8 cellular contexts compared by ENCODE assay signal in genomic region chr14:37197421-37198272, GRCh38. TPM values are rescaled to one million over a fixed set of nuclear protein-coding genes. Genes with fewer than 3 reads are reported as not detected.
DNase-seq lines count a peak whose midpoint lies in the region; ATAC-seq and TF ChIP-seq lines count a peak whose summit lies in the region.

Gene MIPOL1 (plus strand): TSS chr14:37197937. CDS start chr14:37247889, 49,952 bp downstream.

- H3K9me3 Mint-ChIP-seq in brain: peaks cover 0 to 2% (median 2%) of the 10 kb centered on the region in 5 experiments
- no peaks in the 10 kb centered on the region for H3K9me3 Mint-ChIP-seq in progenitor cell of endocrine pancreas (ENCODE audit: low read depth)

- peaks cover 10% of the 10 kb centered on the region for H3K27me3 Mint-ChIP-seq in brain
- H3K27me3 Mint-ChIP-seq in progenitor cell of endocrine pancreas: no peaks in the 10 kb centered on the region

- peak; percentile 76 for DNase-seq in AG09319 (ENCODE audit: extremely low read depth, low read depth)
- peak; percentile 18 for DNase-seq in NT2/D1 (ENCODE audit: low read depth, low spot score)
- DNase-seq in hypothalamus (lab: John Stamatoyannopoulos, UW): peak in 50 of 51 donors; percentile 24 to 85 (median 72)
- peak; percentile 67 for DNase-seq in progenitor cell of endocrine pancreas (ENCODE audit: low spot score, unreplicated experiment)
- DNase-seq in HAP-1 (ENCODE audit: low spot score in 2 of 2): no peak
- DNase-seq in UCSD-AML1 (lab: John Stamatoyannopoulos, UW; ENCODE audit: unreplicated experiment): no peak

- H3K36me3 Mint-ChIP-seq in brain (no peaks in the 10 kb centered on the region), progenitor cell of endocrine pancreas (ENCODE audit: insufficient read depth) (no peaks in the 10 kb centered on the region)

- in situ Hi-C loops in HAP-1 (cut with MboI; ENCODE audit: low sequenced_read_pairs): no loop called here

- H3K9ac ChIP-seq in NT2/D1 (ENCODE audit: insufficient read length, low read depth): peak within 1 kb of the TSS; percentile 80

- H3K4me3 ChIP-seq in NT2/D1 (ENCODE audit: insufficient read length, low read depth): peak within 1 kb of the TSS; percentile 69
- H3K4me3 ChIP-seq in HAP-1: no peak within 1 kb of the TSS

- H3K4me3 Mint-ChIP-seq in brain (peak within 1 kb of the TSS; percentile 90 to 97 (median 95)), progenitor cell of endocrine pancreas (ENCODE audit: low read depth) (peak within 1 kb of the TSS; percentile 91)

- no peaks in the 10 kb centered on the region for H3K9me3 ChIP-seq in NT2/D1 (ENCODE audit: insufficient read depth, low read length)
- H3K9me3 ChIP-seq in HAP-1: no peaks in the 10 kb centered on the region

- H3K27me3 ChIP-seq in NT2/D1 (ENCODE audit: insufficient read depth, insufficient read length): no peaks in the 10 kb centered on the region
- no peaks in the 10 kb centered on the region for H3K27me3 ChIP-seq in HAP-1 (ENCODE audit: low read depth)

- peak; percentile 49 for ATAC-seq in HG03354 (IDR thresholded peaks at IDR 0.05; ENCODE audit: poor library complexity, severe bottlenecking, unreplicated experiment)

- peak within 1 kb of the TSS; percentile 93 to 97 (median 94) for H3K27ac Mint-ChIP-seq in brain
- H3K27ac Mint-ChIP-seq in progenitor cell of endocrine pancreas: peak within 1 kb of the TSS; percentile 98

- H3K4me1 ChIP-seq in NT2/D1 (ENCODE audit: insufficient read depth, insufficient read length) (no peaks in the 10 kb centered on the region), HAP-1 (no peaks in the 10 kb centered on the region)

- H3K36me3 ChIP-seq in NT2/D1 (ENCODE audit: insufficient read depth, insufficient read length, low read length) (no peaks in the 10 kb centered on the region), HAP-1 (replicated peaks) (no peaks in the 10 kb centered on the region)

- H3K4me1 Mint-ChIP-seq in brain: peaks cover 25% of the 10 kb centered on the region
- H3K4me1 Mint-ChIP-seq in progenitor cell of endocrine pancreas (ENCODE audit: low read depth): peaks cover 16% of the 10 kb centered on the region

- peak; percentile 53 for TF ChIP-seq CTCF in AG09319 (IDR thresholded peaks at IDR 0.05; ENCODE audit: low read depth, low read length)
- TF ChIP-seq CTCF in brain (conservative IDR thresholded peaks at IDR 0.05): peak in 1 of 2 experiments; percentile 37
- peak; percentile 43 for TF ChIP-seq CTCF in progenitor cell of endocrine pancreas (IDR thresholded peaks at IDR 0.05; ENCODE audit: unreplicated experiment)

RNA-seq across cellular contexts. Expression of gene MIPOL1, which starts in this region (rescaled TPM):
- polyA plus RNA-seq in brain (ENCODE audit: insufficient read depth, low read depth, low replicate concordance): 2.1 TPM
- 25.6 and 25.9 TPM in 2 replicates for total RNA-seq in progenitor cell of endocrine pancreas

Comparison
In these comparisons a context has a peak if more than half of its experiments do, and no peak if none do; other contexts are left out.
1. DNase-seq: peak in AG09319 (single experiment), NT2/D1 (single experiment), hypothalamus (50 of 51) and progenitor cell of endocrine pancreas (single experiment); none in HAP-1 (0 of 2) and UCSD-AML1 (single experiment).